Comparison of ENCODE assay signal across 11 cellular contexts in the genomic region with DNA sequence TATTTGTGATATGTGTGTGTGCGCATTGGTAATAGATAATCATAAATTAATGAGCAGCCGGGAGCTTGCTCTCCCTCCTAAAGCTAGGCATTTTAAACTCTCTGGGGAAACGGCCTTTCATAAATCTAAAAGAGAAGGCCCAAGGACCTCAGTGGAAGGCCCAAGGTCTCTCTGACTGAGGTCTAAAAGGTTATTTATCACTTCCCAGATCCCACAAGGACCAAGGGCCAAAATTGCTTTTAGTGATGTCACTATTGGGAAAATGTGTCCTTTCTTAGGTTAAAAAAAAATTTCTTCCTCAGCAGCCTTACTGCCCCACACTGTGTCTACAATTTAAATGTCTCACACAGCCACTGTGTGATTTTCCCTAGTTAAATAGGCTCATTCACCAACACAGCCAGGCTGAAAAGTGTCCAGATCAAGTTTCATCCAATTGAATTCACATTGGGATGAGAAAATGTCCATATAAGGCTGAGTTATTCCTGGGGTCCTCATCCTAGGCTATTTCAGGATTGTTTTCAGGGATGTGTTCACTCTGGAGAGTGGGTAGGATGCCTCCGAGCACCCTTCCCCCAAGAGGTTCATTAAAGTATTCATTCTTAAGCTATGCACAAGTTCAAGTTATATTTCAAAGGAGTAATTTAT. TPM values are rescaled to one million over a fixed set of nuclear protein-coding genes. Genes with fewer than 3 reads are reported as not detected.
A peak's percentile ranks its signal among the peaks of the same experiment; 100 is the strongest.
DNase-seq lines count a peak whose midpoint lies in the region; ATAC-seq and TF ChIP-seq lines count a peak whose summit lies in the region.
"Had no signal": no experiment of that assay in that cellular context is flagged by ENCODE, and none has a peak within 500 bp of the region (broad histone marks: within the 10 kb centered on the region; RNA-seq: fewer than 3 reads in every experiment).

No MANE protein-coding gene starts in this region.

- in situ Hi-C loops in G401 (cut with HindIII; ENCODE audit: low sequenced_read_pairs): no loop called here

- ATAC-seq in HG02973 (IDR thresholded peaks at IDR 0.05; ENCODE audit: unreplicated experiment): no peak
- ATAC-seq: naive thymus-derived CD4-positive, alpha-beta T cell had no signal

- H3K4me1 ChIP-seq in rectal smooth muscle tissue (ENCODE audit: control insufficient read depth, insufficient read depth, low read length): peaks cover 48% of the 10 kb centered on the region
- peaks cover 6% of the 10 kb centered on the region for H3K4me1 ChIP-seq in A673 (ENCODE audit: insufficient read depth, low read length, poor library complexity, severe bottlenecking)

- CTCF ChIA-PET in A673 (lab: Charles Lee): no interaction called here

- H3K27ac ChIP-seq in rectal smooth muscle tissue (ENCODE audit: low read depth, low read length) (peak overlapping the region; percentile 93), A673 (ENCODE audit: low read depth, low read length, poor library complexity, severe bottlenecking) (no peak overlapping the region)

- POLR2A ChIA-PET in A673 (lab: Charles Lee; ENCODE audit: low non-redundant PET): no interaction called here

- intact Hi-C loops in A673 (cut with micrococcal nuclease; ENCODE audit: unreplicated experiment): no loop called here

- BruUV-seq in A673 (replicated peaks; lab: Mats Ljungman, UMichigan): no TSS peak

- H3K27me3 ChIP-seq in rectal smooth muscle tissue (ENCODE audit: control insufficient read depth, insufficient read depth, low read length): no peaks in the 10 kb centered on the region
- H3K27me3 ChIP-seq in A673 (replicated peaks; ENCODE audit: insufficient read depth, low read depth, low read length, poor library complexity): no peaks in the 10 kb centered on the region

- H3K36me3 ChIP-seq in rectal smooth muscle tissue (ENCODE audit: control insufficient read depth, insufficient read depth, low read length): no peaks in the 10 kb centered on the region
- no peaks in the 10 kb centered on the region for H3K36me3 ChIP-seq in A673 (ENCODE audit: insufficient read depth, low read length, poor library complexity, severe bottlenecking)

- no peak overlapping the region for H3K9ac ChIP-seq in rectal smooth muscle tissue (ENCODE audit: low read length)

- DNase-seq in G401 (ENCODE audit: low spot score) (peak; percentile 31), NCI-H526 treated with DMSO at 0.1 percent for 48 hours (lab: John Stamatoyannopoulos, UW) (peak; percentile 30), fibroblast of villous mesenchyme (ENCODE audit: low read depth) (peak; percentile 58), A673 (ENCODE audit: low spot score) (no peak), NCI-H82 treated with DMSO at 0.1 percent for 48 hours (lab: John Stamatoyannopoulos, UW; ENCODE audit: unreplicated experiment) (no peak), NCI-H187 (lab: John Stamatoyannopoulos, UW) (no peak)
- DNase-seq: activated CD4-positive, alpha-beta T cell treated with anti-CD3 and anti-CD28 coated beads, Interleukin-2, amount 50 U/mL, for 48 hours; DND-41; naive thymus-derived CD4-positive, alpha-beta T cell had no signal

- no peak overlapping the region for H3K4me3 ChIP-seq in fibroblast of villous mesenchyme (ENCODE audit: low read depth, low read length)
- H3K4me3 ChIP-seq in rectal smooth muscle tissue (ENCODE audit: low read length): no peak overlapping the region
- no peak overlapping the region for H3K4me3 ChIP-seq in A673 (ENCODE audit: low read depth, low read length, poor library complexity, severe bottlenecking)

- TF ChIP-seq CTCF in fibroblast of villous mesenchyme (IDR thresholded peaks at IDR 0.05; ENCODE audit: insufficient read depth, low read depth, low read length): no peak
- no peak for TF ChIP-seq CTCF in A673 (conservative IDR thresholded peaks at IDR 0.05; ENCODE audit: low read depth, low read length)

- H3K9me3 ChIP-seq in A673 (ENCODE audit: low read depth, low read length, poor library complexity, severe bottlenecking): no peaks in the 10 kb centered on the region

RNA-seq across cellular contexts. Expression of a gene that starts 46.1 kb away (rescaled TPM):
- total RNA-seq in G401 (2014; rRNA removed; shearing (Covaris generic)): 0.31 and 2.5 TPM in 2 replicates
- total RNA-seq in fibroblast of villous mesenchyme (1.7 and 1.9 TPM in 2 replicates), A673 (2021) (not detected in 2 replicates)

Comparison
In these comparisons a context has a peak if more than half of its experiments do, and no peak if none do; other contexts are left out.
1. DNase-seq: peak in G401 (single experiment), NCI-H526 treated with DMSO at 0.1 percent for 48 hours (single experiment) and fibroblast of villous mesenchyme (single experiment); none in A673 (single experiment), NCI-H82 treated with DMSO at 0.1 percent for 48 hours (single experiment) and NCI-H187 (0 of 2).